13 cellular contexts compared by ENCODE assay signal in the genomic region with DNA sequence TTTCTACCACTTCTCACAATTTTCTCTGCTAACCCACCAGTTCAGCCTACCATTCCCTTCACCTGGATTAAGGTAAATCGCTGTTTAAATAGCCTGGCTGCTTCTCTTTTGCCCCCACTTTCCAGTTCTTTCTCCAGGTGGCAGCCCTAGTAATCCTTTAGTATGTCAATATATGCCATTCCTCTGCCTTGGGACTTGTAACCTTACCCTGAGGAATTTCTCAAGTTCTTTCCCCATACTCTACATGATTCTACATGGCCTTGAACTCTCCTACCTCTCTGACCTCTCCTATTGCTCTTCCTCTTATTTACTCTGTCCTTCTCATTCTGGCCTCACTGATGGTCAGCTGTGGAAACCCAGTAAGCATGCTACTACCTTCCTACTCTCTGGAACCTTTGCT.
A peak's percentile ranks its signal among the peaks of the same experiment; 100 is the strongest.
DNase-seq lines count a peak whose midpoint lies in the region; ATAC-seq and TF ChIP-seq lines count a peak whose summit lies in the region.
"Had no signal": no experiment of that assay in that cellular context is flagged by ENCODE, and none has a peak within 500 bp of the region (broad histone marks: within the 10 kb centered on the region; RNA-seq: fewer than 3 reads in every experiment).

No MANE protein-coding gene starts in this region.

- H3K4me1 Mint-ChIP-seq in GM23338: peaks cover 31% of the 10 kb centered on the region
- peaks cover 43% of the 10 kb centered on the region for H3K4me1 Mint-ChIP-seq in WTC11
- no peaks in the 10 kb centered on the region for H3K4me1 Mint-ChIP-seq in Caco-2 (ENCODE audit: low read depth, unreplicated experiment)
- no peaks in the 10 kb centered on the region for H3K4me1 Mint-ChIP-seq in CD14-positive monocyte

- TF ChIP-seq CTCF in GM23338 (conservative IDR thresholded peaks at IDR 0.05; ENCODE audit: low read depth in 2 of 2): no peak
- TF ChIP-seq CTCF in WTC11 (IDR thresholded peaks at IDR 0.05): no peak
- TF ChIP-seq CTCF in Caco-2 (IDR thresholded peaks at IDR 0.05; ENCODE audit: insufficient read depth in 1 of 2, low read depth in 1 of 2, low read length in 1 of 2, severe bottlenecking in 1 of 2, unreplicated experiment in 1 of 2): no peak
- no peak for TF ChIP-seq CTCF in CD14-positive monocyte (IDR thresholded peaks at IDR 0.05)

- no peak overlapping the region for H4K5ac ChIP-seq in mesendoderm (ENCODE audit: low read length)

- H3K9me3 ChIP-seq in Caco-2: no peaks in the 10 kb centered on the region
- H3K9me3 ChIP-seq: BLaER1 had no signal

- H3K27ac ChIP-seq in GM23338 (ENCODE audit: low read depth) (no peak overlapping the region), mesendoderm (ENCODE audit: low read depth, low read length) (no peak overlapping the region)
- H3K27ac ChIP-seq: BLaER1 had no signal

- no peak overlapping the region for H3K56ac ChIP-seq in mesendoderm (ENCODE audit: low read length)

- no peak overlapping the region for H2BK15ac ChIP-seq in mesendoderm (replicated peaks; ENCODE audit: low read depth)

- H3K4me3 ChIP-seq in GM23338 (no peak overlapping the region), mesendoderm (ENCODE audit: low read length) (no peak overlapping the region), Caco-2 (ENCODE audit: low read depth, low read length) (no peak overlapping the region)
- H3K4me3 ChIP-seq: BLaER1, K562 had no signal

- DNase-seq in GM23338 (ENCODE audit: low spot score) (peak; percentile 53), WTC11 (ENCODE audit: low spot score) (no peak), mesendoderm (peak; percentile 87), HPDE6-E6E7 (ENCODE audit: extremely low spot score) (no peak), Caco-2 (no peak), CD14-positive monocyte (ENCODE audit: low spot score) (no peak)
- DNase-seq: 8988T; CD8-positive, alpha-beta T cell; HCEC 1CT; IMR-90 had no signal

- H2BK5ac ChIP-seq in mesendoderm (ENCODE audit: low read length): no peak overlapping the region

- no peaks in the 10 kb centered on the region for H4K20me1 ChIP-seq in GM23338 (replicated peaks; ENCODE audit: insufficient read depth)
- H4K20me1 ChIP-seq: BLaER1 had no signal

- ATAC-seq in GM23338 (peak; percentile 77), WTC11 (peak; percentile 82), GM18868 (IDR thresholded peaks at IDR 0.05; ENCODE audit: unreplicated experiment) (no peak)
- ATAC-seq: CD8-positive, alpha-beta T cell; K562 had no signal

- H4K8ac ChIP-seq in mesendoderm (ENCODE audit: low read depth, low read length): no peak overlapping the region

- H3K18ac ChIP-seq in mesendoderm (ENCODE audit: low read length): no peak overlapping the region

- no peak overlapping the region for H3K23ac ChIP-seq in mesendoderm (ENCODE audit: low read length)

- no peaks in the 10 kb centered on the region for H3K27me3 ChIP-seq in GM23338 (ENCODE audit: insufficient read depth)
- no peaks in the 10 kb centered on the region for H3K27me3 ChIP-seq in mesendoderm (ENCODE audit: insufficient read depth, low read length, poor library complexity)
- H3K27me3 ChIP-seq in Caco-2 (replicated peaks; ENCODE audit: control insufficient read depth, insufficient read depth, low read length): no peaks in the 10 kb centered on the region
- H3K27me3 ChIP-seq: BLaER1 had no signal

- H3K4me1 ChIP-seq in GM23338 (ENCODE audit: insufficient read depth) (peaks cover 31% of the 10 kb centered on the region), mesendoderm (ENCODE audit: control insufficient read depth, low read depth, low read length) (peaks cover 9% of the 10 kb centered on the region), Caco-2 (no peaks in the 10 kb centered on the region)
- H3K4me1 ChIP-seq: BLaER1 had no signal

- H2AFZ ChIP-seq in GM23338: no peak overlapping the region

- H3K4ac ChIP-seq in mesendoderm (ENCODE audit: low read depth, low read length): no peak overlapping the region

- H3K79me1 ChIP-seq in mesendoderm (ENCODE audit: low read length): no peaks in the 10 kb centered on the region

- no peaks in the 10 kb centered on the region; the same call in 1 of the 2 replicates for H3K9me2 ChIP-seq in GM23338 (ENCODE audit: insufficient read depth)

- H3K4me2 ChIP-seq in GM23338 (peak overlapping the region; percentile 53), mesendoderm (ENCODE audit: low read length) (no peak overlapping the region)
- H3K4me2 ChIP-seq: BLaER1 had no signal

- H2AK5ac ChIP-seq in mesendoderm (ENCODE audit: low read length): no peak overlapping the region

- H3K9ac ChIP-seq in mesendoderm (ENCODE audit: low read length): no peak overlapping the region
- H3K9ac ChIP-seq: BLaER1 had no signal

- H3K27ac Mint-ChIP-seq in GM23338: no peak overlapping the region
- H3K27ac Mint-ChIP-seq in WTC11: peak overlapping the region; percentile 11; the same call in 1 of the 2 replicates
- H3K27ac Mint-ChIP-seq in Caco-2 (ENCODE audit: unreplicated experiment): no peak overlapping the region
- H3K27ac Mint-ChIP-seq in CD14-positive monocyte: no peak overlapping the region
- H3K27ac Mint-ChIP-seq: CD8-positive, alpha-beta T cell had no signal

- no TSS peak for BruUV-seq in Caco-2 (replicated peaks; lab: Mats Ljungman, UMichigan)

- POLR2A ChIA-PET in WTC11 (lab: Charles Lee): no interaction called here
- POLR2A ChIA-PET in Caco-2 (lab: Charles Lee): no interaction called here

- H3K27me3 Mint-ChIP-seq in GM23338 (ENCODE audit: insufficient read depth, low read depth, poor library complexity): peaks cover 4% of the 10 kb centered on the region
- H3K27me3 Mint-ChIP-seq in WTC11 (ENCODE audit: low read depth): no peaks in the 10 kb centered on the region; the same call in none of the 2 replicates
- H3K27me3 Mint-ChIP-seq in Caco-2 (ENCODE audit: insufficient read depth, unreplicated experiment): peaks cover 15% of the 10 kb centered on the region
- H3K27me3 Mint-ChIP-seq in CD14-positive monocyte (ENCODE audit: low read depth in 3 of 3): peaks cover 0 to 2% (median 0%) of the 10 kb centered on the region in 3 donors

- H3K9me3 Mint-ChIP-seq in GM23338 (no peaks in the 10 kb centered on the region), WTC11 (no peaks in the 10 kb centered on the region), Caco-2 (ENCODE audit: unreplicated experiment) (no peaks in the 10 kb centered on the region), CD14-positive monocyte (peaks cover 0 to 11% (median 2%) of the 10 kb centered on the region in 7 donors)

- CTCF ChIA-PET in WTC11 (lab: Charles Lee): no interaction called here
- CTCF ChIA-PET in Caco-2 (lab: Charles Lee): no interaction called here

- no peak overlapping the region for H2BK120ac ChIP-seq in mesendoderm (ENCODE audit: low read depth, low read length)

- intact Hi-C loops in Caco-2 (cut with micrococcal nuclease; ENCODE audit: unreplicated experiment) (no loop called here), CD14-positive monocyte (cut with micrococcal nuclease) (no loop called here)

- no peaks in the 10 kb centered on the region for H3F3A ChIP-seq in GM23338 (replicated peaks; ENCODE audit: low read depth)

- no CpG with 5 or more reads among the region's 1 CpG for WGBS in mesendoderm (ENCODE audit: extremely low coverage, insufficient coverage, low lambda C conversion rate)

- H3K36me3 ChIP-seq in GM23338 (ENCODE audit: insufficient read depth) (no peaks in the 10 kb centered on the region), mesendoderm (ENCODE audit: control insufficient read depth, insufficient read depth, low read length) (no peaks in the 10 kb centered on the region), Caco-2 (ENCODE audit: control insufficient read depth, insufficient read depth, low read length) (no peaks in the 10 kb centered on the region)
- H3K36me3 ChIP-seq: BLaER1 had no signal

- H3K4me3 Mint-ChIP-seq in GM23338 (no peak overlapping the region), WTC11 (no peak overlapping the region; the same call in 1 of the 2 replicates), Caco-2 (ENCODE audit: unreplicated experiment) (no peak overlapping the region), CD14-positive monocyte (no peak overlapping the region)
- H3K4me3 Mint-ChIP-seq: CD8-positive, alpha-beta T cell had no signal

- H3K36me3 Mint-ChIP-seq in GM23338 (ENCODE audit: low read depth): no peaks in the 10 kb centered on the region
- H3K36me3 Mint-ChIP-seq in WTC11: no peaks in the 10 kb centered on the region
- H3K36me3 Mint-ChIP-seq in Caco-2 (ENCODE audit: insufficient read depth, unreplicated experiment): no peaks in the 10 kb centered on the region
- H3K36me3 Mint-ChIP-seq in CD14-positive monocyte: no peaks in the 10 kb centered on the region
- H3K36me3 Mint-ChIP-seq: CD8-positive, alpha-beta T cell had no signal

- H3K79me2 ChIP-seq in GM23338 (replicated peaks; ENCODE audit: insufficient read depth) (no peaks in the 10 kb centered on the region), mesendoderm (ENCODE audit: control insufficient read depth, insufficient read depth, low read length) (no peaks in the 10 kb centered on the region)

TF ChIP-seq in WTC11, 78 proteins besides CTCF, POLR2A, EP300 and RAD21:
- TF ChIP-seq GTF2I (CRISPR knock-in tag; conservative IDR thresholded peaks at IDR 0.05) (no peak), CBFB (CRISPR knock-in tag; IDR thresholded peaks at IDR 0.05; ENCODE audit: low read depth) (no peak), ZNF219 (CRISPR knock-in tag; IDR thresholded peaks at IDR 0.05; ENCODE audit: borderline replicate concordance) (no peak), ZNF671 (CRISPR knock-in tag; IDR thresholded peaks at IDR 0.05) (no peak), RORB (CRISPR knock-in tag; IDR thresholded peaks at IDR 0.05) (no peak)

Comparison
In these comparisons a context has a peak if more than half of its experiments do, and no peak if none do; other contexts are left out.
1. DNase-seq: peak in GM23338 (single experiment) and mesendoderm (single experiment); none in WTC11 (single experiment), HPDE6-E6E7 (single experiment), Caco-2 (0 of 2) and CD14-positive monocyte (single experiment).